21 cellular contexts compared by ENCODE assay signal in genomic region chr19:46725859-46726393, GRCh38. TPM values are rescaled to one million over a fixed set of nuclear protein-coding genes. Genes with fewer than 3 reads are reported as not detected.
A peak's percentile ranks its signal among the peaks of the same experiment; 100 is the strongest.
DNase-seq lines count a peak whose midpoint lies in the region; ATAC-seq and TF ChIP-seq lines count a peak whose summit lies in the region.
"Had no signal": no experiment of that assay in that cellular context is flagged by ENCODE, and none has a peak within 500 bp of the region (broad histone marks: within the 10 kb centered on the region; RNA-seq: fewer than 3 reads in every experiment).

No MANE protein-coding gene starts in this region.

- H3K27ac Mint-ChIP-seq in natural killer cell treated with Interleukin-12 subunit alpha and Interleukin-12 subunit beta and Interleukin-15 and Interleukin-18, amount 100 ng/mL, for 72 hours = no peak overlapping the region
- no peak overlapping the region for H3K27ac Mint-ChIP-seq in natural killer cell
- peak overlapping the region; percentile 72 for H3K27ac Mint-ChIP-seq in activated T-helper 17 cell treated with anti-CD3 and anti-CD28 coated beads, Interleukin-2, amount 50 U/mL, for 72 hours
- peak overlapping the region; percentile 68 for H3K27ac Mint-ChIP-seq in memory B cell
- H3K27ac Mint-ChIP-seq in stimulated activated naive CD8-positive, alpha-beta T cell treated with anti-CD3 and anti-CD28 coated beads, Interleukin-15, amount 100 ng/mL, for 72 hours = peak overlapping the region in 1 of 2 donors; percentile 13
- H3K27ac Mint-ChIP-seq: activated naive CD4-positive, alpha-beta T cell treated with anti-CD3 and anti-CD28 coated beads, Interleukin-2, amount 10 ng/mL, durations not matched to agents 7 days and 5 days; activated T-cell treated with anti-CD3 and anti-CD28 coated beads, Interleukin-2, amount 50 U/mL, for 72 hours; B cell; dendritic cell treated with granulocyte-macrophage colony-stimulating factor and Interleukin-4, amounts not matched to agents 40 ng/mL and 50 ng/mL, for 4 days had no signal

- TF ChIP-seq CTCF in natural killer cell (IDR thresholded peaks at IDR 0.05) = no peak

- no peak overlapping the region for H3K4me3 Mint-ChIP-seq in natural killer cell treated with Interleukin-12 subunit alpha and Interleukin-12 subunit beta and Interleukin-15 and Interleukin-18, amount 100 ng/mL, for 72 hours
- H3K4me3 Mint-ChIP-seq in natural killer cell = no peak overlapping the region
- no peak overlapping the region for H3K4me3 Mint-ChIP-seq in activated T-helper 17 cell treated with anti-CD3 and anti-CD28 coated beads, Interleukin-2, amount 50 U/mL, for 72 hours
- H3K4me3 Mint-ChIP-seq in memory B cell = no peak overlapping the region
- no peak overlapping the region for H3K4me3 Mint-ChIP-seq in stimulated activated naive CD8-positive, alpha-beta T cell treated with anti-CD3 and anti-CD28 coated beads, Interleukin-15, amount 100 ng/mL, for 72 hours
- H3K4me3 Mint-ChIP-seq: activated naive CD4-positive, alpha-beta T cell treated with anti-CD3 and anti-CD28 coated beads, Interleukin-2, amount 10 ng/mL, durations not matched to agents 7 days and 5 days; activated T-cell treated with anti-CD3 and anti-CD28 coated beads, Interleukin-2, amount 50 U/mL, for 72 hours; B cell; dendritic cell treated with granulocyte-macrophage colony-stimulating factor and Interleukin-4, amounts not matched to agents 40 ng/mL and 50 ng/mL, for 4 days had no signal

- H3K9me3 Mint-ChIP-seq in natural killer cell treated with Interleukin-12 subunit alpha and Interleukin-12 subunit beta and Interleukin-15 and Interleukin-18, amount 100 ng/mL, for 72 hours = no peaks in the 10 kb centered on the region
- no peaks in the 10 kb centered on the region for H3K9me3 Mint-ChIP-seq in natural killer cell
- no peaks in the 10 kb centered on the region for H3K9me3 Mint-ChIP-seq in activated T-helper 17 cell treated with anti-CD3 and anti-CD28 coated beads, Interleukin-2, amount 50 U/mL, for 72 hours
- no peaks in the 10 kb centered on the region for H3K9me3 Mint-ChIP-seq in memory B cell
- H3K9me3 Mint-ChIP-seq in stimulated activated naive CD8-positive, alpha-beta T cell treated with anti-CD3 and anti-CD28 coated beads, Interleukin-15, amount 100 ng/mL, for 72 hours = no peaks in the 10 kb centered on the region
- H3K9me3 Mint-ChIP-seq: activated naive CD4-positive, alpha-beta T cell treated with anti-CD3 and anti-CD28 coated beads, Interleukin-2, amount 10 ng/mL, durations not matched to agents 7 days and 5 days; activated T-cell treated with anti-CD3 and anti-CD28 coated beads, Interleukin-2, amount 50 U/mL, for 72 hours; dendritic cell treated with granulocyte-macrophage colony-stimulating factor and Interleukin-4, amounts not matched to agents 40 ng/mL and 50 ng/mL, for 4 days had no signal

- H3K4me1 Mint-ChIP-seq in natural killer cell treated with Interleukin-12 subunit alpha and Interleukin-12 subunit beta and Interleukin-15 and Interleukin-18, amount 100 ng/mL, for 72 hours (ENCODE audit: low read depth in 2 of 2) = peaks cover 17 to 40% of the 10 kb centered on the region in 2 donors
- H3K4me1 Mint-ChIP-seq in natural killer cell = peaks cover 24 to 52% of the 10 kb centered on the region in 2 donors
- peaks cover 15% of the 10 kb centered on the region for H3K4me1 Mint-ChIP-seq in activated T-helper 17 cell treated with anti-CD3 and anti-CD28 coated beads, Interleukin-2, amount 50 U/mL, for 72 hours
- H3K4me1 Mint-ChIP-seq in memory B cell = peaks cover 33% of the 10 kb centered on the region
- H3K4me1 Mint-ChIP-seq in stimulated activated naive CD8-positive, alpha-beta T cell treated with anti-CD3 and anti-CD28 coated beads, Interleukin-15, amount 100 ng/mL, for 72 hours = peaks cover 71% of the 10 kb centered on the region

- no peaks in the 10 kb centered on the region for H3K36me3 Mint-ChIP-seq in natural killer cell treated with Interleukin-12 subunit alpha and Interleukin-12 subunit beta and Interleukin-15 and Interleukin-18, amount 100 ng/mL, for 72 hours
- H3K36me3 Mint-ChIP-seq in natural killer cell (no peaks in the 10 kb centered on the region), memory B cell (peaks cover 31% of the 10 kb centered on the region)
- H3K36me3 Mint-ChIP-seq in activated T-helper 17 cell treated with anti-CD3 and anti-CD28 coated beads, Interleukin-2, amount 50 U/mL, for 72 hours (ENCODE audit: low read depth) = peaks cover 94% of the 10 kb centered on the region

- no peak for ATAC-seq in natural killer cell treated with Interleukin-12 subunit alpha and Interleukin-12 subunit beta and Interleukin-15 and Interleukin-18, amount 100 ng/mL, for 72 hours
- ATAC-seq in natural killer cell (no peak), memory B cell (ENCODE audit: low read depth) (no peak)
- ATAC-seq in activated T-helper 17 cell treated with anti-CD3 and anti-CD28 coated beads, Interleukin-2, amount 50 U/mL, for 72 hours (replicated peaks) = no peak
- no peak for ATAC-seq in stimulated activated naive CD8-positive, alpha-beta T cell treated with anti-CD3 and anti-CD28 coated beads, Interleukin-15, amount 100 ng/mL, for 72 hours
- ATAC-seq: activated T-cell treated with anti-CD3 and anti-CD28 coated beads, Interleukin-2, amount 50 U/mL, for 72 hours had no signal

- peak; percentile 55 for DNase-seq in natural killer cell treated with Interleukin-12 subunit alpha and Interleukin-12 subunit beta and Interleukin-15 and Interleukin-18, amount 100 ng/mL, for 72 hours (ENCODE audit: low spot score)
- no peak for DNase-seq in natural killer cell
- DNase-seq in memory B cell (ENCODE audit: low spot score in 2 of 2) = no peak
- DNase-seq in COR-L47 (lab: John Stamatoyannopoulos, UW) = no peak
- DNase-seq in stimulated activated naive CD8-positive, alpha-beta T cell treated with anti-CD3 and anti-CD28 coated beads, Interleukin-15, amount 100 ng/mL, for 72 hours = no peak
- DNase-seq in dedifferentiated amniotic fluid mesenchymal stem cell (ENCODE audit: extremely low spot score) = no peak
- DNase-seq: activated CD4-positive, alpha-beta T cell treated with anti-CD3 and anti-CD28 coated beads for 48 hours; activated naive CD4-positive, alpha-beta T cell treated with anti-CD3 and anti-CD28 coated beads, Interleukin-2, amount 10 ng/mL, durations not matched to agents 7 days and 5 days; activated T-cell treated with anti-CD3 and anti-CD28 coated beads, Interleukin-2, amount 50 U/mL, for 72 hours; anterior cingulate cortex; DND-41; KG1; MM.1S; NCI-H446 treated with DMSO at 0.1 percent for 48 hours; occipital lobe; stimulated activated CD4-positive, alpha-beta T cell treated with anti-CD3 and anti-CD28 coated beads, Interleukin-1b, Interleukin-23, amount 100 ng/mL, for 48 hours; stimulated activated CD8-positive, alpha-beta memory T cell treated with anti-CD3 and anti-CD28 coated beads, Interleukin-4, amount 100 ng/mL, for 48 hours; T-helper 9 cell had no signal

- intact Hi-C loops in natural killer cell (cut with micrococcal nuclease) = no loop called here

- H3K27me3 Mint-ChIP-seq in natural killer cell treated with Interleukin-12 subunit alpha and Interleukin-12 subunit beta and Interleukin-15 and Interleukin-18, amount 100 ng/mL, for 72 hours = no peaks in the 10 kb centered on the region
- H3K27me3 Mint-ChIP-seq in natural killer cell (ENCODE audit: low read depth in 2 of 2) (no peaks in the 10 kb centered on the region), memory B cell (no peaks in the 10 kb centered on the region)
- no peaks in the 10 kb centered on the region for H3K27me3 Mint-ChIP-seq in activated T-helper 17 cell treated with anti-CD3 and anti-CD28 coated beads, Interleukin-2, amount 50 U/mL, for 72 hours
- no peaks in the 10 kb centered on the region for H3K27me3 Mint-ChIP-seq in stimulated activated naive CD8-positive, alpha-beta T cell treated with anti-CD3 and anti-CD28 coated beads, Interleukin-15, amount 100 ng/mL, for 72 hours
- H3K27me3 Mint-ChIP-seq: activated naive CD4-positive, alpha-beta T cell treated with anti-CD3 and anti-CD28 coated beads, Interleukin-2, amount 10 ng/mL, durations not matched to agents 7 days and 5 days; B cell; dendritic cell treated with granulocyte-macrophage colony-stimulating factor and Interleukin-4, amounts not matched to agents 40 ng/mL and 50 ng/mL, for 4 days had no signal

RNA-seq across cellular contexts. Expression of gene PRKD2, which starts 9.0 kb away (rescaled TPM):
- total RNA-seq in natural killer cell treated with Interleukin-12 subunit alpha and Interleukin-12 subunit beta and Interleukin-15 and Interleukin-18, amount 100 ng/mL, for 72 hours = 10 to 100 TPM; 82.3 to 100.0 TPM
- 100 to 1,000 TPM; 179 to 216 (median 203) TPM for total RNA-seq in natural killer cell
- total RNA-seq in activated T-helper 17 cell treated with anti-CD3 and anti-CD28 coated beads, Interleukin-2, amount 50 U/mL, for 72 hours = 100 to 1,000 TPM in 1 of 2 donors, 10 to 100 TPM in 1; 75.0 to 103 TPM

RNA-seq across cellular contexts. Expression of gene FKRP, which starts 19.9 kb away (rescaled TPM):
- total RNA-seq in natural killer cell treated with Interleukin-12 subunit alpha and Interleukin-12 subunit beta and Interleukin-15 and Interleukin-18, amount 100 ng/mL, for 72 hours = 10 to 100 TPM; 16.4 to 25.4 TPM
- 10 to 100 TPM; 19.1 to 23.3 (median 19.8) TPM for total RNA-seq in natural killer cell
- total RNA-seq in activated T-helper 17 cell treated with anti-CD3 and anti-CD28 coated beads, Interleukin-2, amount 50 U/mL, for 72 hours = 10 to 100 TPM in 1 of 2 donors, 1 to 10 TPM in 1; 6.3 to 14.3 TPM

RNA-seq across cellular contexts. Expression of gene STRN4, which starts 20.3 kb away (rescaled TPM):
- total RNA-seq in natural killer cell treated with Interleukin-12 subunit alpha and Interleukin-12 subunit beta and Interleukin-15 and Interleukin-18, amount 100 ng/mL, for 72 hours = 100 to 1,000 TPM in 1 of 2 donors, 10 to 100 TPM in 1; 88.9 to 121 TPM
- 100 to 1,000 TPM; 125 to 152 (median 125) TPM for total RNA-seq in natural killer cell
- 10 to 100 TPM; 60.7 to 69.9 TPM for total RNA-seq in activated T-helper 17 cell treated with anti-CD3 and anti-CD28 coated beads, Interleukin-2, amount 50 U/mL, for 72 hours

Comparison
In these comparisons a context has a peak if more than half of its experiments do, and no peak if none do; other contexts are left out.
1. H3K27ac Mint-ChIP-seq: peak in activated T-helper 17 cell treated with anti-CD3 and anti-CD28 coated beads, Interleukin-2, amount 50 U/mL, for 72 hours (single experiment) and memory B cell (single experiment); none in natural killer cell treated with Interleukin-12 subunit alpha and Interleukin-12 subunit beta and Interleukin-15 and Interleukin-18, amount 100 ng/mL, for 72 hours (0 of 2) and natural killer cell (0 of 2).